In genomic region chr6:153957409-153957808, GRCh38 we compare ENCODE assay signal across 1 cellular context.
TF ChIP-seq lines count a peak whose summit lies in the region.

No MANE protein-coding gene starts in this region.

TF ChIP-seq in HepG2, 621 proteins besides CTCF, POLR2A, EP300 and RAD21 (continued from another document):
- no peak for TF ChIP-seq AKNA (CRISPR knock-in tag; IDR thresholded peaks at IDR 0.05; ENCODE audit: borderline replicate concordance)
- no peak for TF ChIP-seq NR2F2 (IDR thresholded peaks at IDR 0.05; ENCODE audit: borderline replicate concordance, low read depth)
